7 cellular contexts compared by ENCODE assay signal in genomic region chr2:64766841-64767669, GRCh38.
DNase-seq lines count a peak whose midpoint lies in the region; ATAC-seq, FAIRE-seq and TF ChIP-seq lines count a peak whose summit lies in the region.

No MANE protein-coding gene starts in this region.

- H2BK120ac ChIP-seq in neuronal stem cell (ENCODE audit: low read depth, low read length) = no peak overlapping the region

- H3K36me3 ChIP-seq in fibroblast of lung (ENCODE audit: control insufficient read depth, insufficient read depth, low read length) (no peaks in the 10 kb centered on the region), neuronal stem cell (replicated peaks in 1 of 2; ENCODE audit: control insufficient read depth in 2 of 2, insufficient read depth in 2 of 2, low read length in 2 of 2) (no peaks in the 10 kb centered on the region)

- H4K20me1 ChIP-seq in fibroblast of lung (ENCODE audit: control insufficient read depth, extremely low read depth, insufficient read depth, low read length) = no peaks in the 10 kb centered on the region

- no peaks in the 10 kb centered on the region for H3K36me3 Mint-ChIP-seq in T-helper 2 cell treated with Interferon-gamma antibody and Interleukin-4, amounts not matched to agents 5 μg/mL and 100 μg/mL, for 36 hours (ENCODE audit: low read depth)

- H3K4me2 ChIP-seq in fibroblast of lung (ENCODE audit: extremely low read depth, insufficient read depth, low read length) (peak overlapping the region; percentile 68), neuronal stem cell (ENCODE audit: insufficient read depth, low read length, poor library complexity, severe bottlenecking) (peak overlapping the region; percentile 71)

- H3K4me3 Mint-ChIP-seq in T-helper 2 cell treated with Interferon-gamma antibody and Interleukin-4, amounts not matched to agents 5 μg/mL and 100 μg/mL, for 36 hours = peak overlapping the region; percentile 93

- FAIRE-seq in GM12891 (lab: Jason Lieb, UNC) = peak; percentile 79

- H3K4me1 ChIP-seq in fibroblast of lung (ENCODE audit: control insufficient read depth, extremely low read depth, insufficient read depth, low read length) (peaks cover 11% of the 10 kb centered on the region), neuronal stem cell (ENCODE audit: control insufficient read depth in 2 of 2, insufficient read depth in 1 of 2, low read depth in 1 of 2, low read length in 2 of 2) (peaks cover 5 to 8% of the 10 kb centered on the region in 2 donors)

- no peaks in the 10 kb centered on the region for H3K79me2 ChIP-seq in fibroblast of lung (ENCODE audit: control insufficient read depth, insufficient read depth, low read length)

- TF ChIP-seq CTCF in fibroblast of lung (conservative IDR thresholded peaks at IDR 0.05 in 1 of 2, IDR thresholded peaks at IDR 0.05 in 1 of 2; ENCODE audit: low read depth in 1 of 2, low read length in 2 of 2) = no peak

- no peak overlapping the region for H2BK15ac ChIP-seq in neuronal stem cell (ENCODE audit: low read length)

- no peak overlapping the region for H3K23ac ChIP-seq in neuronal stem cell (ENCODE audit: low read depth, low read length, poor library complexity)

- no peaks in the 10 kb centered on the region for H3K79me1 ChIP-seq in neuronal stem cell (ENCODE audit: low read depth, low read length)

- peak overlapping the region; percentile 92 for H2AFZ ChIP-seq in fibroblast of lung (ENCODE audit: low read length)
- peak overlapping the region; percentile 97 for H2AFZ ChIP-seq in neuronal stem cell (ENCODE audit: low read length)

- DNase-seq in GM12891 (ENCODE audit: insufficient read length, low spot score) (no peak), fibroblast of lung (ENCODE audit: low read depth in 2 of 2) (peak; percentile 64 to 71), neuronal stem cell (ENCODE audit: low spot score) (no peak), HK-2 (ENCODE audit: unreplicated experiment) (no peak)
- no peak for DNase-seq in T-helper 2 cell treated with Interferon-gamma antibody and Interleukin-4, amounts not matched to agents 5 μg/mL and 100 μg/mL, for 36 hours (ENCODE audit: low spot score)

- WGBS in neuronal stem cell (ENCODE audit: extremely low coverage in 2 of 2, insufficient read length in 2 of 2, insufficient replicate concordance in 1 of 2), 2 donors = no CpG with 5 or more reads among the region's 13 CpGs

- H3K9me3 Mint-ChIP-seq in T-helper 2 cell treated with Interferon-gamma antibody and Interleukin-4, amounts not matched to agents 5 μg/mL and 100 μg/mL, for 36 hours = peaks cover 4% of the 10 kb centered on the region

- no peak overlapping the region for H2AK5ac ChIP-seq in neuronal stem cell (ENCODE audit: low read depth, low read length)

- H3K27me3 ChIP-seq in fibroblast of lung (ENCODE audit: control insufficient read depth, insufficient read depth, low read length) = no peaks in the 10 kb centered on the region
- peaks cover 0 to 21% (median 2%) of the 10 kb centered on the region in 3 experiments for H3K27me3 ChIP-seq in neuronal stem cell (ENCODE audit: control insufficient read depth in 3 of 3, insufficient read depth in 3 of 3, low read depth in 1 of 3, low read length in 3 of 3)

- peak overlapping the region; percentile 34 for H3K9ac ChIP-seq in fibroblast of lung (ENCODE audit: insufficient read depth, low read length)
- H3K9ac ChIP-seq in neuronal stem cell (ENCODE audit: low read depth, low read length, poor library complexity) = no peak overlapping the region

- H3K9me3 ChIP-seq in fibroblast of lung (ENCODE audit: control insufficient read depth, insufficient read depth, low read depth, low read length) (no peaks in the 10 kb centered on the region), neuronal stem cell (replicated peaks in 1 of 2; ENCODE audit: control insufficient read depth in 2 of 2, insufficient read depth in 1 of 2, low read depth in 1 of 2, low read length in 2 of 2) (no peaks in the 10 kb centered on the region)

- no peak overlapping the region for H3K4ac ChIP-seq in neuronal stem cell (ENCODE audit: low read length)

- ATAC-seq in HG02981 (IDR thresholded peaks at IDR 0.05; ENCODE audit: unreplicated experiment) (peak; percentile 44), GM21737 (IDR thresholded peaks at IDR 0.05; ENCODE audit: unreplicated experiment) (no peak)

- peak overlapping the region; percentile 97 for H3K27ac Mint-ChIP-seq in T-helper 2 cell treated with Interferon-gamma antibody and Interleukin-4, amounts not matched to agents 5 μg/mL and 100 μg/mL, for 36 hours

- H4K91ac ChIP-seq in neuronal stem cell (ENCODE audit: low read depth, low read length, poor library complexity) = no peak overlapping the region

- TF ChIP-seq POLR2A in GM12891 (IDR thresholded peaks at IDR 0.05; ENCODE audit: low read depth, low read length) = no peak

- H3K27me3 Mint-ChIP-seq in T-helper 2 cell treated with Interferon-gamma antibody and Interleukin-4, amounts not matched to agents 5 μg/mL and 100 μg/mL, for 36 hours (ENCODE audit: low read depth) = peaks cover 10% of the 10 kb centered on the region

- no peak overlapping the region for H3K14ac ChIP-seq in neuronal stem cell (ENCODE audit: low read length)

- H2BK12ac ChIP-seq in neuronal stem cell (ENCODE audit: low read length) = no peak overlapping the region

- H3K27ac ChIP-seq in fibroblast of lung (ENCODE audit: insufficient read depth, low read length) = peak overlapping the region; percentile 87
- H3K27ac ChIP-seq in neuronal stem cell (replicated peaks; ENCODE audit: low read length) = no peak overlapping the region

- no peak overlapping the region for H2BK5ac ChIP-seq in neuronal stem cell (ENCODE audit: low read length)

- H3K18ac ChIP-seq in neuronal stem cell (ENCODE audit: low read length) = no peak overlapping the region

- peaks cover 45% of the 10 kb centered on the region for H3K4me1 Mint-ChIP-seq in T-helper 2 cell treated with Interferon-gamma antibody and Interleukin-4, amounts not matched to agents 5 μg/mL and 100 μg/mL, for 36 hours (ENCODE audit: low read depth)

- H3K4me3 ChIP-seq in fibroblast of lung (replicated peaks in 1 of 4; ENCODE audit: control extremely low read depth in 1 of 4, insufficient read depth in 1 of 4, low read depth in 3 of 4, low read length in 4 of 4) (peak overlapping the region; percentile 39 to 93 (median 56)), neuronal stem cell (ENCODE audit: low read length in 2 of 2) (peak overlapping the region in 1 of 2 donors; percentile 55)

- H4K8ac ChIP-seq in neuronal stem cell (ENCODE audit: low read depth, low read length) = no peak overlapping the region

TF ChIP-seq in GM12891, 5 proteins besides CTCF, POLR2A, EP300 and RAD21:
- peak; percentile 35; the same call in 1 of the 2 replicates for TF ChIP-seq SPI1 (IDR thresholded peaks at IDR 0.05; ENCODE audit: low read depth, low read length)
- TF ChIP-seq TAF1 (IDR thresholded peaks at IDR 0.05; ENCODE audit: low read depth, low read length) = no peak

Comparison
In these comparisons a context has a peak if more than half of its experiments do, and no peak if none do; other contexts are left out.
1. DNase-seq: peak in fibroblast of lung (2 of 2); none in GM12891 (single experiment), T-helper 2 cell treated with Interferon-gamma antibody and Interleukin-4, amounts not matched to agents 5 μg/mL and 100 μg/mL, for 36 hours (single experiment), neuronal stem cell (single experiment) and HK-2 (single experiment).